2 cellular contexts compared by ENCODE assay signal in genomic region chr4:139933104-139933503, GRCh38.
TF ChIP-seq lines count a peak whose summit lies in the region.

No MANE protein-coding gene starts in this region.

TF ChIP-seq in A549, 52 proteins besides CTCF, POLR2A, EP300 and RAD21 (continued from another document):
- TF ChIP-seq REST (IDR thresholded peaks at IDR 0.05) (no peak), ZFP36 (IDR thresholded peaks at IDR 0.05; ENCODE audit: borderline replicate concordance, partially characterized antibody) (no peak), ZSCAN20 (CRISPR knock-in tag; IDR thresholded peaks at IDR 0.05) (no peak), NPAS2 (CRISPR knock-in tag; IDR thresholded peaks at IDR 0.05; ENCODE audit: borderline replicate concordance) (no peak), ESRRA (IDR thresholded peaks at IDR 0.05; ENCODE audit: borderline replicate concordance, low read length) (no peak)

TF ChIP-seq in GM23338, 12 proteins besides CTCF, POLR2A, EP300 and RAD21 (continued from another document):
- TF ChIP-seq ZNF462 (CRISPR knock-in tag; IDR thresholded peaks at IDR 0.05) (no peak), POLR2AphosphoS5 (IDR thresholded peaks at IDR 0.05; ENCODE audit: low read depth) (no peak), ZNF114 (CRISPR knock-in tag; IDR thresholded peaks at IDR 0.05) (no peak), REST (IDR thresholded peaks at IDR 0.05; ENCODE audit: unreplicated experiment) (no peak), CREB1 (CRISPR knock-in tag; IDR thresholded peaks at IDR 0.05; ENCODE audit: low read depth) (no peak)
TF ChIP-seq in GM23338: peak in this region for 0.
